ENCODE assay signal across 16 cellular contexts in the genomic region with DNA sequence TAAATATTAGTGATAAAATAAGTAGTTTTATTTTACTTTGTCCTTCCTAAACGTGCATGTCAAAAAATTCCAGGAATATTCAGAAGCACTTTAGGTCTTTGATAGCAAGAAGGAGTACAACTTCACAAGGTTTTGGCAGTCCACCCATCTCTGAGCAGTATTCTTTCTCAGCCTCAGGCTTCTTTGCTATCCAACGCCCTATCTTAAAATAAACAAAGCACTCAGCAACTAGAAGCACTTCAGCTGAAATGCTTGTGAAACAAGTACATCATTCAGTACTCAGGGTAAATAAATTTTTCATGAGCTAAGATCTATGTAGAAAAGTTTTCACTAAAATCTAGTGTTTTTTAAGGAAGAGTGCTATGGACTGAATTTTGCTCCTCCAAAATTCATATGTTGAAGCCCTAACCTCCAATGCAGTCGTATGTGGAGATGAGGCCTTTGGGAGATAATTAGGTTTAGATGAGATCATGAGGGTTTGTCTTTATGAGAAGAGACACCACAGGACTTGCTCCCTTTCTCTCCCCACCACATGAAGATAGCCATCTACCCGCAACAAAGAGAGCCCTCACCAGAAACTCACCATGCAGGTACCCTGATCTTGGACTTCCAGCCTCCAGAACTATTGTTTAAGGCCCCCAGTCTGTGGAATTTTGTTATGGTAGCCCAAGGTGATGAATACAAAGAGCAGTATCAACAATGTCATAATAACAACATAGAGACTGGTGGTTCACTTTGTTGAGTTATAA.
"Had no signal": no experiment of that assay in that cellular context is flagged by ENCODE, and none has a peak within 500 bp of the region (broad histone marks: within the 10 kb centered on the region; RNA-seq: fewer than 3 reads in every experiment).

No MANE protein-coding gene starts in this region.

- H3K27ac Mint-ChIP-seq: activated CD8-positive, alpha-beta T cell treated with anti-CD3 and anti-CD28 coated beads, Interleukin-2, amount 10 ng/mL, durations not matched to agents 7 days and 5 days; activated naive CD4-positive, alpha-beta T cell treated with anti-CD3 and anti-CD28 coated beads, Interleukin-2, amount 50 U/mL, for 24 hours; naive thymus-derived CD4-positive, alpha-beta T cell; stimulated activated naive CD8-positive, alpha-beta T cell treated with anti-CD3 and anti-CD28 coated beads, Interleukin-15, amount 100 ng/mL, for 72 hours; T-cell had no signal

- H3K4me1 Mint-ChIP-seq: activated naive CD4-positive, alpha-beta T cell treated with anti-CD3 and anti-CD28 coated beads, Interleukin-2, amount 50 U/mL, for 24 hours; naive thymus-derived CD4-positive, alpha-beta T cell; stimulated activated naive CD8-positive, alpha-beta T cell treated with anti-CD3 and anti-CD28 coated beads, Interleukin-15, amount 100 ng/mL, for 72 hours; T-cell had no signal

- H3K27me3 ChIP-seq: brain microvascular endothelial cell, dorsolateral prefrontal cortex, esophagus squamous epithelium, heart right ventricle, neutrophil, testis had no signal

- H3K36me3 Mint-ChIP-seq: activated naive CD4-positive, alpha-beta T cell treated with anti-CD3 and anti-CD28 coated beads, Interleukin-2, amount 50 U/mL, for 24 hours; naive thymus-derived CD4-positive, alpha-beta T cell; T-cell had no signal

- H3K36me3 ChIP-seq: brain microvascular endothelial cell, esophagus squamous epithelium, heart right ventricle, neutrophil had no signal

- H3K4me3 Mint-ChIP-seq: activated CD8-positive, alpha-beta T cell treated with anti-CD3 and anti-CD28 coated beads, Interleukin-2, amount 10 ng/mL, durations not matched to agents 7 days and 5 days; activated naive CD4-positive, alpha-beta T cell treated with anti-CD3 and anti-CD28 coated beads, Interleukin-2, amount 50 U/mL, for 24 hours; naive thymus-derived CD4-positive, alpha-beta T cell; stimulated activated naive CD8-positive, alpha-beta T cell treated with anti-CD3 and anti-CD28 coated beads, Interleukin-15, amount 100 ng/mL, for 72 hours; T-cell had no signal

- H3K4me3 ChIP-seq: dorsolateral prefrontal cortex, esophagus squamous epithelium, heart right ventricle, testis had no signal

- H3K27me3 Mint-ChIP-seq: activated naive CD4-positive, alpha-beta T cell treated with anti-CD3 and anti-CD28 coated beads, Interleukin-2, amount 50 U/mL, for 24 hours; naive thymus-derived CD4-positive, alpha-beta T cell; stimulated activated naive CD8-positive, alpha-beta T cell treated with anti-CD3 and anti-CD28 coated beads, Interleukin-15, amount 100 ng/mL, for 72 hours; T-cell had no signal

- DNase-seq: activated CD4-positive, alpha-beta T cell treated with anti-CD3 and anti-CD28 coated beads for 4 hours; activated CD8-positive, alpha-beta T cell treated with anti-CD3 and anti-CD28 coated beads, Interleukin-2, amount 10 ng/mL, durations not matched to agents 7 days and 5 days; brain microvascular endothelial cell; cerebellar nuclear complex; dorsolateral prefrontal cortex; esophagus squamous epithelium; heart right ventricle; naive thymus-derived CD4-positive, alpha-beta T cell; retina; stimulated activated CD4-positive, alpha-beta T cell treated with anti-CD3 and anti-CD28 coated beads, Interleukin-4, amount 100 ng/mL, for 1 hour; stimulated activated naive CD8-positive, alpha-beta T cell treated with anti-CD3 and anti-CD28 coated beads, Interleukin-15, amount 100 ng/mL, for 72 hours; T-cell; T1000; testis had no signal
